In the genomic region with DNA sequence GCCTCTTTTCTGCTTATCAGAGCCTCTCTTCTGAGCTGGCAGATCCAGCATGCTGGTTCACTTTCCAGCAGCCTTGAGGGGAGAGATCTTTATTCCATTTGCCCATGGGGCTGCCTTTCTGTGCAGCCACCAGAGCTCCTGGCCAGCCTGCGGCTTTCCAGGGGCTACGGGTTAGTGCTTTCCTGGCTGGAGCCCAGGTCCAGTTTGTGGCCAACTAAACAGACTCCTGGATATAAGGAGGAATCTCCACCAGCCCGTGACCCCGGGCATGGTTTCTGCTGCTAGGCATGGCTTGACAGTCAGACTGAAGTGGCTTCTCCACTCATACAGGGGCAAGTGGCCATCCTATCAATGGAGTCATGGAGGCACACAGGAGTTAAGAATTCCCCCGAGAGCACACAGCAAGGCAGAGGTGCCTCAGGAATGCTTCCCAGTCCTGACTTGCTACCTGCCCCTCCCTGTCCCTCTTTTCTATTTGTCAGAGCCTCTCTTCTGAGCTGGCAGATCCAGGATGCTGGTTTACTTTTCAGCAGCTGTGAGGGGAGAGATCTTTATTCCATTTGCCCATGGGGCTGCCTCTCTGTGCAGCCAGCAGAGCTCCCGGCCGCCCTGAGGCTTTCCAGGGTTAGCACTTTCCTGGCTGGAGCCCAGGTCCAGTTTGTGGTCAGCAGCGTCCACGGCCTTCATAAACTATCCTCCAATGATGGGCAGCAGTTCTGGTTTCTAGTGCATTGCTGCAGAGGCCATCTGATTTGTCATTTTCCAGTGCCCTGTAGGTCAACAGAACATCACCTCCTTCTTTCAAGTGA, we compare ENCODE assay signal across 15 cellular contexts. TPM values are rescaled to one million over a fixed set of nuclear protein-coding genes. Genes with fewer than 3 reads are reported as not detected.
DNase-seq lines count a peak whose midpoint lies in the region; ATAC-seq and TF ChIP-seq lines count a peak whose summit lies in the region.
"Had no signal": no experiment of that assay in that cellular context is flagged by ENCODE, and none has a peak within 500 bp of the region (broad histone marks: within the 10 kb centered on the region; RNA-seq: fewer than 3 reads in every experiment).

No MANE protein-coding gene starts in this region.

- H3K27ac ChIP-seq in psoas muscle, result peak overlapping the region; percentile 5
- H3K27ac ChIP-seq: SJCRH30 had no signal

- no peaks in the 10 kb centered on the region for H3K9me3 ChIP-seq in psoas muscle
- H3K9me3 ChIP-seq: gastrocnemius medialis had no signal

- H3K4me1 ChIP-seq in psoas muscle, result peaks cover 27% of the 10 kb centered on the region

- H3K4me3 ChIP-seq in fibroblast of villous mesenchyme (ENCODE audit: low read depth, low read length) (no peak overlapping the region), psoas muscle (no peak overlapping the region)
- H3K4me3 ChIP-seq: gastrocnemius medialis, SJCRH30 had no signal

- 22 to 33% (median 30%) methylated on average over 9 of the region's 9 CpGs for WGBS in psoas muscle, 3 donors

- no peaks in the 10 kb centered on the region for H3K36me3 ChIP-seq in psoas muscle (ENCODE audit: insufficient read depth in 1 of 2, low read depth in 1 of 2)
- H3K36me3 ChIP-seq: gastrocnemius medialis, SJCRH30 had no signal

- DNase-seq in cardiac septum (ENCODE audit: low spot score) (peak; percentile 43), Right ventricle myocardium inferior (ENCODE audit: missing footprints) (no peak), fibroblast of villous mesenchyme (ENCODE audit: low read depth) (peak; percentile 69), psoas muscle (peak in 1 of 2 donors; percentile 53), GM19240 (ENCODE audit: insufficient read length, low spot score) (no peak), SKM-1 treated with dmso at 0.1 percent for 144 hours (lab: John Stamatoyannopoulos, UW; ENCODE audit: unreplicated experiment) (no peak), ecto neural progenitor cell (ENCODE audit: low spot score) (no peak)
- DNase-seq: activated CD4-positive, alpha-beta memory T cell treated with anti-CD3 and anti-CD28 coated beads, Interleukin-2, amount 10 ng/mL, durations not matched to agents 7 days and 5 days; COR-L47; gastrocnemius medialis; naive thymus-derived CD8-positive, alpha-beta T cell; NCI-H2029 treated with DMSO at 0.1 percent for 48 hours; SJCRH30; stimulated activated naive CD8-positive, alpha-beta T cell treated with anti-CD3 and anti-CD28 coated beads, Interleukin-15, Interleukin-2, amounts not matched to agents 100 U/mL and 50 U/mL, for 24 hours had no signal

- TF ChIP-seq CTCF in fibroblast of villous mesenchyme (IDR thresholded peaks at IDR 0.05; ENCODE audit: insufficient read depth, low read depth, low read length), result no peak
- no peak for TF ChIP-seq CTCF in psoas muscle (IDR thresholded peaks at IDR 0.05)

- no peak for ATAC-seq in Right ventricle myocardium inferior
- no peak for ATAC-seq in psoas muscle
- no peak for ATAC-seq in GM19397 (IDR thresholded peaks at IDR 0.05; ENCODE audit: unreplicated experiment)
- ATAC-seq: gastrocnemius medialis; naive thymus-derived CD8-positive, alpha-beta T cell; stimulated activated naive CD8-positive, alpha-beta T cell treated with anti-CD3 and anti-CD28 coated beads, Interleukin-15, Interleukin-2, amounts not matched to agents 100 U/mL and 50 U/mL, for 24 hours had no signal

- intact Hi-C loops in cardiac septum (cut with DNase I) (no loop called here), Right ventricle myocardium inferior (cut with DNase I) (no loop called here), psoas muscle (cut with DNase I) (no loop called here)

- no peaks in the 10 kb centered on the region for H3K27me3 ChIP-seq in psoas muscle (ENCODE audit: insufficient read depth in 3 of 3, low read length in 2 of 3)
- H3K27me3 ChIP-seq: gastrocnemius medialis, SJCRH30 had no signal

RNA-seq across cellular contexts. Expression of gene TSPAN15, which starts 35.9 kb away (rescaled TPM):
- total RNA-seq in cardiac septum (6.9 TPM), Right ventricle myocardium inferior (11.8 TPM), fibroblast of villous mesenchyme (5.5 and 6.0 TPM in 2 replicates), psoas muscle (10 to 100 TPM in 1 of 4 donors, 1 to 10 TPM in 3; 6.3 to 35.0 (median 8.6) TPM)
- 10 to 100 TPM; 10.7 to 11.7 (median 11.6) TPM for polyA plus RNA-seq in psoas muscle

Comparison
In these comparisons a context has a peak if more than half of its experiments do, and no peak if none do; other contexts are left out.
1. DNase-seq: peak in cardiac septum (single experiment) and fibroblast of villous mesenchyme (single experiment); none in Right ventricle myocardium inferior (single experiment), GM19240 (single experiment), SKM-1 treated with dmso at 0.1 percent for 144 hours (single experiment) and ecto neural progenitor cell (single experiment).